30 cellular contexts compared by ENCODE assay signal in the genomic region with DNA sequence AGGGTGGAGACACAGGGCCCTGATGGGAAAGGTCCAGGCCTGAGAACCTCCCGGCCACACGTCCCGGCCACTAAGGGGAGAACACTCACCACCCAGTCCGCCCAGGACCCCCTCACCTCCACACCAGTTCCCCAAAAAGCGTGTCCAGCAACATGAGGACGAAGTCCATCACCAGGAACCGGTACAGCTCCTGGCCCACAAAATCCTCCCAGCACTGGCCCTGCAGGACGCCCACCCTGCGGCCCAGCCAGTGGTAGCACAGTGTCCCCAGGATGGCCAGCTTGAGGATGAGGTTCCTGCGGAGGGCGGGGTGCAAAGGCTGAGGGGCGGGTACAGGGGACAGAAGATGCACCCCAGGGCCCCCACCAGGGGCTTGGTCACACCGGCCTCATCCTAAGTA. TPM values are rescaled to one million over a fixed set of nuclear protein-coding genes. Genes with fewer than 3 reads are reported as not detected.
DNase-seq lines count a peak whose midpoint lies in the region; ATAC-seq and TF ChIP-seq lines count a peak whose summit lies in the region.
"Had no signal": no experiment of that assay in that cellular context is flagged by ENCODE, and none has a peak within 500 bp of the region (broad histone marks: within the 10 kb centered on the region; RNA-seq: fewer than 3 reads in every experiment).

No MANE protein-coding gene starts in this region.

- H3K23ac ChIP-seq in mesendoderm (ENCODE audit: low read length) = no peak overlapping the region

- no peak overlapping the region for H4K5ac ChIP-seq in mesendoderm (ENCODE audit: low read length)

- WGBS in mesendoderm (ENCODE audit: extremely low coverage, insufficient coverage, low lambda C conversion rate) = no CpG with 5 or more reads among the region's 13 CpGs

- H3K56ac ChIP-seq in mesendoderm (ENCODE audit: low read length) = no peak overlapping the region

- DNase-seq in T-helper 1 cell (no peak), NCI-H2227 (lab: John Stamatoyannopoulos, UW; ENCODE audit: unreplicated experiment) (no peak), NCI-H524 treated with DMSO at 0.1 percent for 48 hours (lab: John Stamatoyannopoulos, UW) (no peak), mesendoderm (no peak)
- DNase-seq in CD8-positive, alpha-beta T cell = no peak
- no peak for DNase-seq in activated T-helper 1 cell treated with anti-CD3 and anti-CD28 coated beads, Interleukin-12 subunit alpha, Interleukin-12 subunit beta, Interleukin-2, Interleukin-4 antibody, amounts not matched to agents 30 ng/mL and 10 ng/mL and 1 ng/mL, durations not matched to agents 14 hours and 24 hours and 36 hours (ENCODE audit: low spot score)
- DNase-seq in naive thymus-derived CD4-positive, alpha-beta T cell = no peak
- DNase-seq: amniotic stem cell, BE2C, dermis blood vessel endothelial cell, DMS 273 treated with DMSO at 0.1 percent for 48 hours, foreskin fibroblast, GF-D8, hippocampal formation, islet precursor cell, NCI-H146, NCI-H774, PC-9, sigmoid colon, SJCRH30, T1000 had no signal

- peak overlapping the region; percentile 22 for H3K27ac Mint-ChIP-seq in T-helper 1 cell treated with Interleukin-12 subunit alpha and Interleukin-12 subunit beta and Interleukin-4 antibody, amounts not matched to agents 30 μg/mL and 1 μg/mL, for 36 hours
- peak overlapping the region; percentile 93 for H3K27ac Mint-ChIP-seq in CD8-positive, alpha-beta T cell
- no peak overlapping the region for H3K27ac Mint-ChIP-seq in activated T-helper 1 cell treated with anti-CD3 and anti-CD28 coated beads, Interleukin-12 subunit alpha, Interleukin-12 subunit beta, Interleukin-2, Interleukin-4 antibody, amounts not matched to agents 30 ng/mL and 10 ng/mL and 1 ng/mL, durations not matched to agents 14 hours and 24 hours and 36 hours
- peak overlapping the region in 8 of 9 donors; percentile 33 to 99 (median 84) for H3K27ac Mint-ChIP-seq in naive thymus-derived CD4-positive, alpha-beta T cell

- H3K18ac ChIP-seq in mesendoderm (ENCODE audit: low read length) = no peak overlapping the region

- no peaks in the 10 kb centered on the region for H3K9me3 Mint-ChIP-seq in T-helper 1 cell treated with Interleukin-12 subunit alpha and Interleukin-12 subunit beta and Interleukin-4 antibody, amounts not matched to agents 30 μg/mL and 1 μg/mL, for 36 hours
- no peaks in the 10 kb centered on the region for H3K9me3 Mint-ChIP-seq in CD8-positive, alpha-beta T cell
- H3K9me3 Mint-ChIP-seq in activated T-helper 1 cell treated with anti-CD3 and anti-CD28 coated beads, Interleukin-12 subunit alpha, Interleukin-12 subunit beta, Interleukin-2, Interleukin-4 antibody, amounts not matched to agents 30 ng/mL and 10 ng/mL and 1 ng/mL, durations not matched to agents 14 hours and 24 hours and 36 hours = no peaks in the 10 kb centered on the region
- H3K9me3 Mint-ChIP-seq in naive thymus-derived CD4-positive, alpha-beta T cell = peaks cover 0 to 8% (median 0%) of the 10 kb centered on the region in 11 donors
- H3K9me3 Mint-ChIP-seq: stimulated activated naive CD8-positive, alpha-beta T cell treated with anti-CD3 and anti-CD28 coated beads, Interleukin-15, Interleukin-2, amounts not matched to agents 100 ng/mL and 50 ng/mL, for 24 hours had no signal

- H3K27me3 Mint-ChIP-seq in T-helper 1 cell treated with Interleukin-12 subunit alpha and Interleukin-12 subunit beta and Interleukin-4 antibody, amounts not matched to agents 30 μg/mL and 1 μg/mL, for 36 hours (ENCODE audit: low read depth) = no peaks in the 10 kb centered on the region
- H3K27me3 Mint-ChIP-seq in CD8-positive, alpha-beta T cell (ENCODE audit: low read depth) = no peaks in the 10 kb centered on the region
- H3K27me3 Mint-ChIP-seq in activated T-helper 1 cell treated with anti-CD3 and anti-CD28 coated beads, Interleukin-12 subunit alpha, Interleukin-12 subunit beta, Interleukin-2, Interleukin-4 antibody, amounts not matched to agents 30 ng/mL and 10 ng/mL and 1 ng/mL, durations not matched to agents 14 hours and 24 hours and 36 hours (ENCODE audit: insufficient read depth) = no peaks in the 10 kb centered on the region
- no peaks in the 10 kb centered on the region for H3K27me3 Mint-ChIP-seq in naive thymus-derived CD4-positive, alpha-beta T cell
- H3K27me3 Mint-ChIP-seq: stimulated activated naive CD8-positive, alpha-beta T cell treated with anti-CD3 and anti-CD28 coated beads, Interleukin-15, Interleukin-2, amounts not matched to agents 100 ng/mL and 50 ng/mL, for 24 hours had no signal

- no peak for ATAC-seq in CD8-positive, alpha-beta T cell
- no peak for ATAC-seq in naive thymus-derived CD4-positive, alpha-beta T cell

- H3K9me3 ChIP-seq in CD8-positive, alpha-beta T cell (ENCODE audit: low read length) = no peaks in the 10 kb centered on the region
- H3K9me3 ChIP-seq in naive thymus-derived CD4-positive, alpha-beta T cell (ENCODE audit: control insufficient read depth in 2 of 3, low read length in 3 of 3) = no peaks in the 10 kb centered on the region
- H3K9me3 ChIP-seq: BE2C, sigmoid colon, SJCRH30, upper lobe of left lung had no signal

- no peak overlapping the region for H2BK15ac ChIP-seq in mesendoderm (replicated peaks; ENCODE audit: low read depth)

- intact Hi-C loops in CD8-positive, alpha-beta T cell (cut with DNase I, micrococcal nuclease) = loop anchor here (2.0 to 5.0 kb wide), 2 partner anchors 132 to 663 kb away; no protein-coding TSS in a partner anchor
- intact Hi-C loops in activated T-helper 1 cell treated with anti-CD3 and anti-CD28 coated beads, Interleukin-12 subunit alpha, Interleukin-12 subunit beta, Interleukin-2, Interleukin-4 antibody, amounts not matched to agents 30 ng/mL and 10 ng/mL and 1 ng/mL, durations not matched to agents 14 hours and 24 hours and 36 hours (cut with micrococcal nuclease) = no loop called here
- intact Hi-C loops in naive thymus-derived CD4-positive, alpha-beta T cell (cut with micrococcal nuclease) = loop anchor here in 1 of 2 donors (10.0 kb wide), 1 partner anchor 746 kb away; no protein-coding TSS in a partner anchor

- no peak overlapping the region for H3K4ac ChIP-seq in mesendoderm (ENCODE audit: low read depth, low read length)

- H3K4me1 ChIP-seq in CD8-positive, alpha-beta T cell (ENCODE audit: insufficient read depth, low read length) = peaks cover 84% of the 10 kb centered on the region
- H3K4me1 ChIP-seq in naive thymus-derived CD4-positive, alpha-beta T cell (ENCODE audit: control insufficient read depth in 2 of 2, insufficient read depth in 2 of 2, low read length in 2 of 2) = peaks cover 53 to 67% of the 10 kb centered on the region in 2 donors
- H3K4me1 ChIP-seq in mesendoderm (ENCODE audit: control insufficient read depth, low read depth, low read length) = no peaks in the 10 kb centered on the region

- TF ChIP-seq CTCF in CD8-positive, alpha-beta T cell (IDR thresholded peaks at IDR 0.05) = no peak

- H4K8ac ChIP-seq in mesendoderm (ENCODE audit: low read depth, low read length) = no peak overlapping the region

- H3K79me2 ChIP-seq in mesendoderm (ENCODE audit: control insufficient read depth, insufficient read depth, low read length) = peaks cover 3% of the 10 kb centered on the region
- H3K79me2 ChIP-seq: parathyroid adenoma had no signal

- peaks cover 8% of the 10 kb centered on the region for H3K79me1 ChIP-seq in mesendoderm (ENCODE audit: low read length)

- H3K4me3 Mint-ChIP-seq in T-helper 1 cell treated with Interleukin-12 subunit alpha and Interleukin-12 subunit beta and Interleukin-4 antibody, amounts not matched to agents 30 μg/mL and 1 μg/mL, for 36 hours = peak overlapping the region; percentile 40
- H3K4me3 Mint-ChIP-seq in CD8-positive, alpha-beta T cell = peak overlapping the region; percentile 83
- H3K4me3 Mint-ChIP-seq in activated T-helper 1 cell treated with anti-CD3 and anti-CD28 coated beads, Interleukin-12 subunit alpha, Interleukin-12 subunit beta, Interleukin-2, Interleukin-4 antibody, amounts not matched to agents 30 ng/mL and 10 ng/mL and 1 ng/mL, durations not matched to agents 14 hours and 24 hours and 36 hours = peak overlapping the region; percentile 73
- peak overlapping the region; percentile 84 to 99 (median 88) for H3K4me3 Mint-ChIP-seq in naive thymus-derived CD4-positive, alpha-beta T cell

- no peak overlapping the region for H3K9ac ChIP-seq in mesendoderm (ENCODE audit: low read length)
- H3K9ac ChIP-seq: parathyroid adenoma had no signal

- H2BK5ac ChIP-seq in mesendoderm (ENCODE audit: low read length) = no peak overlapping the region

- peak overlapping the region; percentile 51 for H3K4me3 ChIP-seq in CD8-positive, alpha-beta T cell (ENCODE audit: low read depth, low read length)
- H3K4me3 ChIP-seq in naive thymus-derived CD4-positive, alpha-beta T cell (ENCODE audit: low read length) = peak overlapping the region; percentile 46
- no peak overlapping the region for H3K4me3 ChIP-seq in mesendoderm (ENCODE audit: low read length)
- H3K4me3 ChIP-seq: cardiac muscle cell, lung, PC-9, sigmoid colon, SJCRH30 had no signal

- peaks cover 65% of the 10 kb centered on the region for H3K36me3 ChIP-seq in CD8-positive, alpha-beta T cell (ENCODE audit: insufficient read depth, low read length)
- H3K36me3 ChIP-seq in naive thymus-derived CD4-positive, alpha-beta T cell (ENCODE audit: control insufficient read depth in 2 of 3, insufficient read depth in 3 of 3, low read length in 3 of 3) = peaks cover 23 to 84% (median 30%) of the 10 kb centered on the region in 3 experiments
- H3K36me3 ChIP-seq in mesendoderm (ENCODE audit: control insufficient read depth, insufficient read depth, low read length) = peaks cover 23% of the 10 kb centered on the region
- H3K36me3 ChIP-seq: BE2C had no signal

- no peak overlapping the region for H2BK120ac ChIP-seq in mesendoderm (ENCODE audit: low read depth, low read length)

- CTCF ChIA-PET in CD8-positive, alpha-beta T cell (lab: Charles Lee) = interaction anchor here (0.9 to 11.5 kb wide), 4 partner anchors 8 to 56 kb away, joined by 3 to 200 read pairs (median 8); a partner anchor contains a TSS
- CTCF ChIA-PET in naive thymus-derived CD4-positive, alpha-beta T cell (lab: Charles Lee) = interaction anchor here (0.7 to 5.8 kb wide), 2 partner anchors 10 to 15 kb away, joined by 3 to 59 read pairs; a partner anchor contains a TSS

- H3K27me3 ChIP-seq in CD8-positive, alpha-beta T cell (ENCODE audit: insufficient read depth, low read length) = no peaks in the 10 kb centered on the region
- no peaks in the 10 kb centered on the region for H3K27me3 ChIP-seq in naive thymus-derived CD4-positive, alpha-beta T cell (ENCODE audit: control insufficient read depth in 2 of 2, insufficient read depth in 2 of 2, low read length in 2 of 2)
- H3K27me3 ChIP-seq in mesendoderm (ENCODE audit: insufficient read depth, low read length, poor library complexity) = no peaks in the 10 kb centered on the region
- H3K27me3 ChIP-seq: BE2C, cardiac muscle cell, sigmoid colon, SJCRH30, upper lobe of left lung had no signal

- peaks cover 47% of the 10 kb centered on the region for H3K36me3 Mint-ChIP-seq in T-helper 1 cell treated with Interleukin-12 subunit alpha and Interleukin-12 subunit beta and Interleukin-4 antibody, amounts not matched to agents 30 μg/mL and 1 μg/mL, for 36 hours (ENCODE audit: low read depth)
- peaks cover 72% of the 10 kb centered on the region for H3K36me3 Mint-ChIP-seq in CD8-positive, alpha-beta T cell
- H3K36me3 Mint-ChIP-seq in activated T-helper 1 cell treated with anti-CD3 and anti-CD28 coated beads, Interleukin-12 subunit alpha, Interleukin-12 subunit beta, Interleukin-2, Interleukin-4 antibody, amounts not matched to agents 30 ng/mL and 10 ng/mL and 1 ng/mL, durations not matched to agents 14 hours and 24 hours and 36 hours (ENCODE audit: low read depth) = peaks cover 43% of the 10 kb centered on the region
- H3K36me3 Mint-ChIP-seq in naive thymus-derived CD4-positive, alpha-beta T cell = peaks cover 4 to 42% (median 13%) of the 10 kb centered on the region in 5 donors

- H3K4me2 ChIP-seq in mesendoderm (ENCODE audit: low read length) = no peak overlapping the region
- H3K4me2 ChIP-seq: PC-9 had no signal

- H3K27ac ChIP-seq in CD8-positive, alpha-beta T cell (ENCODE audit: low read depth, low read length) = no peak overlapping the region
- H3K27ac ChIP-seq in naive thymus-derived CD4-positive, alpha-beta T cell (ENCODE audit: low read depth, low read length) = peak overlapping the region; percentile 77
- H3K27ac ChIP-seq in mesendoderm (ENCODE audit: low read depth, low read length) = no peak overlapping the region
- H3K27ac ChIP-seq: 22Rv1, cardiac muscle cell, parathyroid adenoma, PC-9, sigmoid colon, SJCRH30 had no signal

- no peak overlapping the region for H2AK5ac ChIP-seq in mesendoderm (ENCODE audit: low read length)

- POLR2A ChIA-PET in CD8-positive, alpha-beta T cell (lab: Charles Lee) = interaction anchor here (4.4 to 15.4 kb wide), 2 partner anchors 10 to 16 kb away, joined by 27 to 583 read pairs; a partner anchor contains a TSS
- POLR2A ChIA-PET in naive thymus-derived CD4-positive, alpha-beta T cell (lab: Charles Lee) = interaction anchor here (0.6 to 27.3 kb wide), 9 partner anchors 9 to 676 kb away, joined by 3 to 898 read pairs (median 4); a partner anchor contains a TSS

- peaks cover 36% of the 10 kb centered on the region for H3K4me1 Mint-ChIP-seq in T-helper 1 cell treated with Interleukin-12 subunit alpha and Interleukin-12 subunit beta and Interleukin-4 antibody, amounts not matched to agents 30 μg/mL and 1 μg/mL, for 36 hours (ENCODE audit: low read depth)
- H3K4me1 Mint-ChIP-seq in CD8-positive, alpha-beta T cell (ENCODE audit: low read depth) = peaks cover 67% of the 10 kb centered on the region
- peaks cover 36% of the 10 kb centered on the region for H3K4me1 Mint-ChIP-seq in activated T-helper 1 cell treated with anti-CD3 and anti-CD28 coated beads, Interleukin-12 subunit alpha, Interleukin-12 subunit beta, Interleukin-2, Interleukin-4 antibody, amounts not matched to agents 30 ng/mL and 10 ng/mL and 1 ng/mL, durations not matched to agents 14 hours and 24 hours and 36 hours (ENCODE audit: low read depth)
- H3K4me1 Mint-ChIP-seq in naive thymus-derived CD4-positive, alpha-beta T cell = peaks cover 30 to 68% (median 52%) of the 10 kb centered on the region in 7 donors

RNA-seq across cellular contexts. Expression of a gene that starts 8.0 kb away (rescaled TPM):
- 100 to 1,000 TPM; 518 to 535 TPM for total RNA-seq in CD8-positive, alpha-beta T cell
- 265 and 268 TPM in 2 replicates for total RNA-seq in activated T-helper 1 cell treated with anti-CD3 and anti-CD28 coated beads, Interleukin-12 subunit alpha, Interleukin-12 subunit beta, Interleukin-2, Interleukin-4 antibody, amounts not matched to agents 30 ng/mL and 10 ng/mL and 1 ng/mL, durations not matched to agents 14 hours and 24 hours and 36 hours
- total RNA-seq in naive thymus-derived CD4-positive, alpha-beta T cell = 100 to 1,000 TPM; 574 to 808 (median 773) TPM
- polyA plus RNA-seq in naive thymus-derived CD4-positive, alpha-beta T cell = 100 to 1,000 TPM; 165 to 247 TPM
- polyA plus RNA-seq in mesendoderm (2013, experiment 1 of 2) = 47.4 TPM
- polyA plus RNA-seq in mesendoderm (2013, experiment 2 of 2) = 45.1 TPM

RNA-seq across cellular contexts. Expression of a gene that starts 10.0 kb away (rescaled TPM):
- total RNA-seq in CD8-positive, alpha-beta T cell = 100 to 1,000 TPM; 312 to 315 TPM
- total RNA-seq in activated T-helper 1 cell treated with anti-CD3 and anti-CD28 coated beads, Interleukin-12 subunit alpha, Interleukin-12 subunit beta, Interleukin-2, Interleukin-4 antibody, amounts not matched to agents 30 ng/mL and 10 ng/mL and 1 ng/mL, durations not matched to agents 14 hours and 24 hours and 36 hours = 234 and 239 TPM in 2 replicates
- total RNA-seq in naive thymus-derived CD4-positive, alpha-beta T cell = 100 to 1,000 TPM; 423 to 593 (median 509) TPM
- polyA plus RNA-seq in naive thymus-derived CD4-positive, alpha-beta T cell = 100 to 1,000 TPM in 1 of 2 donors, 10 to 100 TPM in 1; 94.4 to 217 TPM
- polyA plus RNA-seq in mesendoderm (2013, experiment 1 of 2) = 0.84 TPM
- 0.60 TPM for polyA plus RNA-seq in mesendoderm (2013, experiment 2 of 2)
- total RNA-seq: MCF 10A had no signal

RNA-seq across cellular contexts. Expression of a gene that starts 25.6 kb away (rescaled TPM):
- not detected for total RNA-seq in CD8-positive, alpha-beta T cell
- not detected in 2 replicates for total RNA-seq in activated T-helper 1 cell treated with anti-CD3 and anti-CD28 coated beads, Interleukin-12 subunit alpha, Interleukin-12 subunit beta, Interleukin-2, Interleukin-4 antibody, amounts not matched to agents 30 ng/mL and 10 ng/mL and 1 ng/mL, durations not matched to agents 14 hours and 24 hours and 36 hours
- total RNA-seq in naive thymus-derived CD4-positive, alpha-beta T cell = 1 to 10 TPM in 1 of 5 experiments, under 1 TPM in 1, not detected in 3; 0.10 to 1.0 TPM
- polyA plus RNA-seq in naive thymus-derived CD4-positive, alpha-beta T cell = not detected
- polyA plus RNA-seq in mesendoderm (2013, experiment 1 of 2) = not detected
- polyA plus RNA-seq in mesendoderm (2013, experiment 2 of 2) = not detected
- total RNA-seq: cardiac muscle cell, dermis blood vessel endothelial cell, H7, MCF 10A, PC-9, sigmoid colon, SJCRH30 had no signal
- polyA plus RNA-seq: cardiac muscle cell had no signal

RNA-seq across cellular contexts. Expression of a gene that starts 47.8 kb away (rescaled TPM):
- total RNA-seq in CD8-positive, alpha-beta T cell = 10 to 100 TPM; 36.4 to 36.7 TPM
- total RNA-seq in activated T-helper 1 cell treated with anti-CD3 and anti-CD28 coated beads, Interleukin-12 subunit alpha, Interleukin-12 subunit beta, Interleukin-2, Interleukin-4 antibody, amounts not matched to agents 30 ng/mL and 10 ng/mL and 1 ng/mL, durations not matched to agents 14 hours and 24 hours and 36 hours = 131 and 133 TPM in 2 replicates
- 100 to 1,000 TPM in 1 of 5 experiments, 10 to 100 TPM in 4; 47.6 to 109 (median 58.6) TPM for total RNA-seq in naive thymus-derived CD4-positive, alpha-beta T cell
- polyA plus RNA-seq in naive thymus-derived CD4-positive, alpha-beta T cell = 100 to 1,000 TPM in 1 of 2 donors, 10 to 100 TPM in 1; 94.6 to 118 TPM
- polyA plus RNA-seq in mesendoderm (2013, experiment 1 of 2) = 23.3 TPM
- 23.1 TPM for polyA plus RNA-seq in mesendoderm (2013, experiment 2 of 2)
